Comparison of ENCODE assay signal across 8 cellular contexts in genomic region chr7:91749418-91749817, GRCh38.
"Had no signal": no experiment of that assay in that cellular context is flagged by ENCODE, and none has a peak within 500 bp of the region (broad histone marks: within the 10 kb centered on the region; RNA-seq: fewer than 3 reads in every experiment).

No MANE protein-coding gene starts in this region.

- FAIRE-seq: G401.6, GM12878, GM12891, GM12892, GM18507, GM19239 had no signal

- DNase-seq: GDM1, GF-D8 had no signal

- H3K4me3 ChIP-seq: GM12878 had no signal

- ATAC-seq: GM12878 had no signal
